8 cellular contexts compared by ENCODE assay signal in the genomic region with DNA sequence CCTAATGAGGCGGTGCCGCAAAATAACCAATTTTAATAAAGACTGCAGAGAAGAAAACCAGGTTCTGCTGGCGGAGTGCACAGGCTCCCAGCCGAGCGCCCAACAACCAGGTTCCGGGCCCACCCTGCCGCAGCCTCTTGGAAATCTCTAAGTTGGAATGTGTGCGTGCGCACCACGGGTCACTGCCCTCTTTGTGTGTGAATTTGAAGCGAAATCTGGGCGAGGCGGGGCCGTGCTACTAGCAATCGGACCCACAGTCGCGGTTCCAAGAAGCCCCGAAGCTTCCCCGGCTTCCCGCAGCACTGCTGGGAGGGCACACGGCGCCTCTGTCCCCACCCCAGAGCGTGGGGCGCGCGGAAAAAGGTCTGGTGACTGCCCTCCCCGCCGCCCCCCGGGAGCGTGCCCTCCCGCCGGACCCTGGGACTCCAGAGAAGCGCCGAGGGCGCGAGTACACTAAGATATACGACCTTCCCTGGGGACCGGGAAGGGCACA. TPM values are rescaled to one million over a fixed set of nuclear protein-coding genes. Genes with fewer than 3 reads are reported as not detected.
DNase-seq lines count a peak whose midpoint lies in the region; ATAC-seq and TF ChIP-seq lines count a peak whose summit lies in the region.

No MANE protein-coding gene starts in this region.

- no peaks in the 10 kb centered on the region for H3K27me3 ChIP-seq in OCI-LY3 (ENCODE audit: low read depth, low read length)
- no peaks in the 10 kb centered on the region for H3K27me3 ChIP-seq in heart left ventricle

- ATAC-seq in HG02798 (IDR thresholded peaks at IDR 0.05; ENCODE audit: poor library complexity, unreplicated experiment): peak; percentile 29
- ATAC-seq in heart left ventricle: peak; percentile 26 to 45 (median 42)

- peak overlapping the region; percentile 99 for H3K9ac ChIP-seq in OCI-LY3 (ENCODE audit: low read length)

- H4K20me1 ChIP-seq in OCI-LY3 (ENCODE audit: insufficient read depth, low read length): peaks cover 36% of the 10 kb centered on the region

- H3K9me3 ChIP-seq in OCI-LY3 (ENCODE audit: insufficient read depth, low read length): no peaks in the 10 kb centered on the region
- no peaks in the 10 kb centered on the region for H3K9me3 ChIP-seq in heart left ventricle

- peaks cover 86% of the 10 kb centered on the region for H3K79me2 ChIP-seq in OCI-LY3 (ENCODE audit: low read length)

- peaks cover 44% of the 10 kb centered on the region for H3K4me1 Mint-ChIP-seq in activated naive CD8-positive, alpha-beta T cell treated with anti-CD3 and anti-CD28 coated beads for 36 hours
- peaks cover 37% of the 10 kb centered on the region for H3K4me1 Mint-ChIP-seq in progenitor cell of endocrine pancreas (ENCODE audit: low read depth)

- H3K4me3 Mint-ChIP-seq in activated naive CD8-positive, alpha-beta T cell treated with anti-CD3 and anti-CD28 coated beads for 36 hours: peak overlapping the region; percentile 89
- H3K4me3 Mint-ChIP-seq in progenitor cell of endocrine pancreas (ENCODE audit: low read depth): peak overlapping the region; percentile 87

- TF ChIP-seq POLR2A in heart left ventricle (IDR thresholded peaks at IDR 0.05): no peak

- H3K4me3 ChIP-seq in OCI-LY3 (ENCODE audit: low read length): peak overlapping the region; percentile 99
- peak overlapping the region; percentile 73 to 97 (median 91) for H3K4me3 ChIP-seq in heart left ventricle

- 0 to 1% (median 0%) methylated on average over 9 to 38 of the region's 38 CpGs for WGBS in heart left ventricle, 4 donors

- H3K4me1 ChIP-seq in OCI-LY3 (ENCODE audit: low read length) (peaks cover 57% of the 10 kb centered on the region), heart left ventricle (peaks cover 0 to 58% (median 46%) of the 10 kb centered on the region in 12 donors)

- DNase-seq in NCI-H146 (lab: John Stamatoyannopoulos, UW) (peak; percentile 12), NCI-H146 treated with DMSO at 0.1 percent for 48 hours (lab: John Stamatoyannopoulos, UW; ENCODE audit: unreplicated experiment) (no peak), heart left ventricle (peak; percentile 74 to 86 (median 86)), progenitor cell of endocrine pancreas (ENCODE audit: low spot score, unreplicated experiment) (peak; percentile 63), SKM-1 treated with dmso at 0.1 percent for 144 hours (lab: John Stamatoyannopoulos, UW; ENCODE audit: unreplicated experiment) (no peak)
- DNase-seq in activated naive CD8-positive, alpha-beta T cell treated with anti-CD3 and anti-CD28 coated beads for 36 hours: peak; percentile 53

- no peak overlapping the region for H2AFZ ChIP-seq in OCI-LY3 (ENCODE audit: low read depth, low read length)

- H3K27ac ChIP-seq in OCI-LY3 (ENCODE audit: low read length): peak overlapping the region; percentile 93
- peak overlapping the region; percentile 96 to 100 (median 99) for H3K27ac ChIP-seq in heart left ventricle

- intact Hi-C loops in heart left ventricle (cut with DNase I): no loop called here

- H3K4me2 ChIP-seq in OCI-LY3 (ENCODE audit: low read length): peak overlapping the region; percentile 63

- TF ChIP-seq CTCF in OCI-LY3 (IDR thresholded peaks at IDR 0.05; ENCODE audit: low read depth, low read length) (no peak), heart left ventricle (IDR thresholded peaks at IDR 0.05) (no peak), progenitor cell of endocrine pancreas (IDR thresholded peaks at IDR 0.05; ENCODE audit: unreplicated experiment) (no peak)

- H3K36me3 ChIP-seq in OCI-LY3 (replicated peaks; ENCODE audit: low read depth, low read length) (peaks cover 39% of the 10 kb centered on the region), heart left ventricle (peaks cover 0 to 17% (median 0%) of the 10 kb centered on the region in 9 donors)

- H3K9me3 Mint-ChIP-seq in activated naive CD8-positive, alpha-beta T cell treated with anti-CD3 and anti-CD28 coated beads for 36 hours: no peaks in the 10 kb centered on the region
- H3K9me3 Mint-ChIP-seq in progenitor cell of endocrine pancreas (ENCODE audit: low read depth): no peaks in the 10 kb centered on the region

- H3K27me3 Mint-ChIP-seq in activated naive CD8-positive, alpha-beta T cell treated with anti-CD3 and anti-CD28 coated beads for 36 hours: peaks cover 4% of the 10 kb centered on the region
- no peaks in the 10 kb centered on the region for H3K27me3 Mint-ChIP-seq in progenitor cell of endocrine pancreas

- peak overlapping the region; percentile 88 for H3K27ac Mint-ChIP-seq in activated naive CD8-positive, alpha-beta T cell treated with anti-CD3 and anti-CD28 coated beads for 36 hours
- H3K27ac Mint-ChIP-seq in progenitor cell of endocrine pancreas: peak overlapping the region; percentile 99

- peaks cover 24% of the 10 kb centered on the region for H3K36me3 Mint-ChIP-seq in activated naive CD8-positive, alpha-beta T cell treated with anti-CD3 and anti-CD28 coated beads for 36 hours
- no peaks in the 10 kb centered on the region for H3K36me3 Mint-ChIP-seq in progenitor cell of endocrine pancreas (ENCODE audit: insufficient read depth)

RNA-seq across cellular contexts. Expression of a gene that starts 0.7 kb away (rescaled TPM):
- 10 to 100 TPM; 18.0 to 18.5 TPM for total RNA-seq in activated naive CD8-positive, alpha-beta T cell treated with anti-CD3 and anti-CD28 coated beads for 36 hours
- total RNA-seq in heart left ventricle: 10 to 100 TPM in 3 of 9 donors, 1 to 10 TPM in 6; 4.2 to 39.0 (median 5.8) TPM
- 1 to 10 TPM; 3.6 to 6.0 TPM for polyA plus RNA-seq in heart left ventricle
- 15.0 and 16.8 TPM in 2 replicates for total RNA-seq in progenitor cell of endocrine pancreas

Comparison
In these comparisons a context has a peak if more than half of its experiments do, and no peak if none do; other contexts are left out.
1. DNase-seq: peak in NCI-H146 (single experiment), activated naive CD8-positive, alpha-beta T cell treated with anti-CD3 and anti-CD28 coated beads for 36 hours (single experiment), heart left ventricle (5 of 5) and progenitor cell of endocrine pancreas (single experiment); none in NCI-H146 treated with DMSO at 0.1 percent for 48 hours (single experiment) and SKM-1 treated with dmso at 0.1 percent for 144 hours (single experiment).